In the genomic region with DNA sequence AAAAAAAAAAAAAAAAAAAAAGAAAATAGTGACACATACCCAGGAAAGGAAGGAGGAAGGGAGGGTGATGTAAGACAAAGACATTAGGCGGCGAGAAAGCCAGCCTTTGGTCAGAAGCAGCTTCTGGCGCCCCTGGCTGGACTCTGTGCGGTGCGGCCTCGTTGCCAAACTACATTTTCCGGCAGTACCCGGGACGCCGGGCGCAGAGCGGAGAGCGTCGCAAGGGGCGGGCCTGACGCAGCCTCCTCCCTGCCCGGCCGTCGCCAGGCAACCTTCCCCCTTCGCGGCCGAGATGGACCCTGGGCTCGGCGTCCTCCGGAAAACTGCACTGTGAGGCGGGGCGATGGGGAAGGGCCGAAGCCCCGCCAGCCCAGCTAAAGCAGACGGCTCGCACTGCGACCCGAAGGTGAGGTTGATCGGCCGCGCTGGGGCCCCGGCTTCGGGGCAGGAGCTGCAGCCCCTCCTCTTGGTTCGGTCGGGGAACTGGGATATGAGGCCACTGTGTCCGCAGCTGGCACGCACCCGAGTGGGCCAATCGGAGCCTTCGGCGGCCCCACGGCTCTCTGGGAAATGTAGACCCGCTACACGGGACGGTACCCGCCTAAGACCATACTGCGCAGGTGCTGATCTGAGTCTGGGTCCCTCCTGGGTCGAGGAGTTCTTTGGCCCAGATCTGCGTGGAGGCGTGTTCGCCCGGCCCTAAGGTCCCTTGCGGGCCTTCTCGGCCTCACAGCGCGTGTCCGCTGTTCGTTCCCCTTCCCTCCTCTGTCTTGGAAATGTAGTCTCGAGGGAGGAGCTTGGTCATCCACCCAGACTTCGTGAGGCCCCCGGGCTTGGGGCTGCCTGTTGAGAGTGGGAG, we compare ENCODE assay signal across 1 cellular context.
TF ChIP-seq lines count a peak whose summit lies in the region.

No MANE protein-coding gene starts in this region.

TF ChIP-seq in GM12878, 131 proteins besides CTCF, POLR2A, EP300 and RAD21 (continues in another document):
- TF ChIP-seq, protein P1, sequence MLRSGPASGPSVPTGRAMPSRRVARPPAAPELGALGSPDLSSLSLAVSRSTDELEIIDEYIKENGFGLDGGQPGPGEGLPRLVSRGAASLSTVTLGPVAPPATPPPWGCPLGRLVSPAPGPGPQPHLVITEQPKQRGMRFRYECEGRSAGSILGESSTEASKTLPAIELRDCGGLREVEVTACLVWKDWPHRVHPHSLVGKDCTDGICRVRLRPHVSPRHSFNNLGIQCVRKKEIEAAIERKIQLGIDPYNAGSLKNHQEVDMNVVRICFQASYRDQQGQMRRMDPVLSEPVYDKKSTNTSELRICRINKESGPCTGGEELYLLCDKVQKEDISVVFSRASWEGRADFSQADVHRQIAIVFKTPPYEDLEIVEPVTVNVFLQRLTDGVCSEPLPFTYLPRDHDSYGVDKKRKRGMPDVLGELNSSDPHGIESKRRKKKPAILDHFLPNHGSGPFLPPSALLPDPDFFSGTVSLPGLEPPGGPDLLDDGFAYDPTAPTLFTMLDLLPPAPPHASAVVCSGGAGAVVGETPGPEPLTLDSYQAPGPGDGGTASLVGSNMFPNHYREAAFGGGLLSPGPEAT (IDR thresholded peaks at IDR 0.05; ENCODE audit: low read depth): no peak; the same call in 1 of the 2 replicates
- TF ChIP-seq ZSCAN29 (IDR thresholded peaks at IDR 0.05) (no peak), ZBED1 (IDR thresholded peaks at IDR 0.05; ENCODE audit: borderline replicate concordance) (no peak), ZNF217 (IDR thresholded peaks at IDR 0.05) (no peak), KLF5 (IDR thresholded peaks at IDR 0.05; ENCODE audit: partially characterized antibody) (peak; percentile 71), ZZZ3 (IDR thresholded peaks at IDR 0.05; ENCODE audit: control insufficient read depth, insufficient read length, low read depth) (no peak), TBL1XR1 (IDR thresholded peaks at IDR 0.05; ENCODE audit: low read depth, low read length) (no peak), CHD2 (IDR thresholded peaks at IDR 0.05; ENCODE audit: borderline replicate concordance, low read depth, low read length) (peak; percentile 29; the same call in 1 of the 2 replicates), SMC3 (IDR thresholded peaks at IDR 0.05; ENCODE audit: borderline replicate concordance, low read length) (no peak), SUZ12 (IDR thresholded peaks at IDR 0.05; ENCODE audit: unreplicated experiment) (no peak), RAD51 (IDR thresholded peaks at IDR 0.05) (no peak), ZNF24 (IDR thresholded peaks at IDR 0.05) (no peak), MEF2B (IDR thresholded peaks at IDR 0.05; ENCODE audit: partially characterized antibody, poor library complexity, severe bottlenecking) (peak; percentile 19), RBBP5 (conservative IDR thresholded peaks at IDR 0.05) (no peak), STAT1 (conservative IDR thresholded peaks at IDR 0.05) (0 out of 2 replicates have a peak, but pooled peaks have one; percentile 22), JUNB (IDR thresholded peaks at IDR 0.05) (no peak), EZH2 (IDR thresholded peaks at IDR 0.05; ENCODE audit: borderline replicate concordance, control insufficient read depth, low read depth, low read length) (no peak), SREBF2 (IDR thresholded peaks at IDR 0.05; ENCODE audit: low read length) (peak; percentile 10; the same call in 1 of the 2 replicates), SIX5 (IDR thresholded peaks at IDR 0.05; ENCODE audit: low read depth, low read length, severe bottlenecking) (peak; percentile 89), IKZF2 (IDR thresholded peaks at IDR 0.05) (peak in 1 of 2 experiments; percentile 12; a peak in 2 of 4 replicates), NR2C2 (IDR thresholded peaks at IDR 0.05; ENCODE audit: borderline replicate concordance, control insufficient read depth, insufficient read length, low read depth) (no peak), YY1 (IDR thresholded peaks at IDR 0.05; ENCODE audit: low read depth, low read length) (peak; percentile 48; the same call in 1 of the 2 replicates), FOS (IDR thresholded peaks at IDR 0.05; ENCODE audit: borderline replicate concordance, extremely low read depth, insufficient read length) (no peak), RB1 (IDR thresholded peaks at IDR 0.05; ENCODE audit: borderline replicate concordance) (0 out of 2 replicates have a peak, but pooled peaks have one; percentile 66), NR2F1 (conservative IDR thresholded peaks at IDR 0.05) (no peak), IKZF1 (conservative IDR thresholded peaks at IDR 0.05) (peak; percentile 93), SIN3A (IDR thresholded peaks at IDR 0.05; ENCODE audit: low read depth, low read length) (no peak), GABPA (IDR thresholded peaks at IDR 0.05; ENCODE audit: low read depth) (no peak)
- TF ChIP-seq, protein P2, sequence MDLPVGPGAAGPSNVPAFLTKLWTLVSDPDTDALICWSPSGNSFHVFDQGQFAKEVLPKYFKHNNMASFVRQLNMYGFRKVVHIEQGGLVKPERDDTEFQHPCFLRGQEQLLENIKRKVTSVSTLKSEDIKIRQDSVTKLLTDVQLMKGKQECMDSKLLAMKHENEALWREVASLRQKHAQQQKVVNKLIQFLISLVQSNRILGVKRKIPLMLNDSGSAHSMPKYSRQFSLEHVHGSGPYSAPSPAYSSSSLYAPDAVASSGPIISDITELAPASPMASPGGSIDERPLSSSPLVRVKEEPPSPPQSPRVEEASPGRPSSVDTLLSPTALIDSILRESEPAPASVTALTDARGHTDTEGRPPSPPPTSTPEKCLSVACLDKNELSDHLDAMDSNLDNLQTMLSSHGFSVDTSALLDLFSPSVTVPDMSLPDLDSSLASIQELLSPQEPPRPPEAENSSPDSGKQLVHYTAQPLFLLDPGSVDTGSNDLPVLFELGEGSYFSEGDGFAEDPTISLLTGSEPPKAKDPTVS (IDR thresholded peaks at IDR 0.05; ENCODE audit: low read depth, low read length): no peak
- TF ChIP-seq, protein P3, sequence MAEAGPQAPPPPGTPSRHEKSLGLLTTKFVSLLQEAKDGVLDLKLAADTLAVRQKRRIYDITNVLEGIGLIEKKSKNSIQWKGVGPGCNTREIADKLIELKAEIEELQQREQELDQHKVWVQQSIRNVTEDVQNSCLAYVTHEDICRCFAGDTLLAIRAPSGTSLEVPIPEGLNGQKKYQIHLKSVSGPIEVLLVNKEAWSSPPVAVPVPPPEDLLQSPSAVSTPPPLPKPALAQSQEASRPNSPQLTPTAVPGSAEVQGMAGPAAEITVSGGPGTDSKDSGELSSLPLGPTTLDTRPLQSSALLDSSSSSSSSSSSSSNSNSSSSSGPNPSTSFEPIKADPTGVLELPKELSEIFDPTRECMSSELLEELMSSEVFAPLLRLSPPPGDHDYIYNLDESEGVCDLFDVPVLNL (IDR thresholded peaks at IDR 0.05; ENCODE audit: low read depth, low read length): no peak
- TF ChIP-seq, protein P4, sequence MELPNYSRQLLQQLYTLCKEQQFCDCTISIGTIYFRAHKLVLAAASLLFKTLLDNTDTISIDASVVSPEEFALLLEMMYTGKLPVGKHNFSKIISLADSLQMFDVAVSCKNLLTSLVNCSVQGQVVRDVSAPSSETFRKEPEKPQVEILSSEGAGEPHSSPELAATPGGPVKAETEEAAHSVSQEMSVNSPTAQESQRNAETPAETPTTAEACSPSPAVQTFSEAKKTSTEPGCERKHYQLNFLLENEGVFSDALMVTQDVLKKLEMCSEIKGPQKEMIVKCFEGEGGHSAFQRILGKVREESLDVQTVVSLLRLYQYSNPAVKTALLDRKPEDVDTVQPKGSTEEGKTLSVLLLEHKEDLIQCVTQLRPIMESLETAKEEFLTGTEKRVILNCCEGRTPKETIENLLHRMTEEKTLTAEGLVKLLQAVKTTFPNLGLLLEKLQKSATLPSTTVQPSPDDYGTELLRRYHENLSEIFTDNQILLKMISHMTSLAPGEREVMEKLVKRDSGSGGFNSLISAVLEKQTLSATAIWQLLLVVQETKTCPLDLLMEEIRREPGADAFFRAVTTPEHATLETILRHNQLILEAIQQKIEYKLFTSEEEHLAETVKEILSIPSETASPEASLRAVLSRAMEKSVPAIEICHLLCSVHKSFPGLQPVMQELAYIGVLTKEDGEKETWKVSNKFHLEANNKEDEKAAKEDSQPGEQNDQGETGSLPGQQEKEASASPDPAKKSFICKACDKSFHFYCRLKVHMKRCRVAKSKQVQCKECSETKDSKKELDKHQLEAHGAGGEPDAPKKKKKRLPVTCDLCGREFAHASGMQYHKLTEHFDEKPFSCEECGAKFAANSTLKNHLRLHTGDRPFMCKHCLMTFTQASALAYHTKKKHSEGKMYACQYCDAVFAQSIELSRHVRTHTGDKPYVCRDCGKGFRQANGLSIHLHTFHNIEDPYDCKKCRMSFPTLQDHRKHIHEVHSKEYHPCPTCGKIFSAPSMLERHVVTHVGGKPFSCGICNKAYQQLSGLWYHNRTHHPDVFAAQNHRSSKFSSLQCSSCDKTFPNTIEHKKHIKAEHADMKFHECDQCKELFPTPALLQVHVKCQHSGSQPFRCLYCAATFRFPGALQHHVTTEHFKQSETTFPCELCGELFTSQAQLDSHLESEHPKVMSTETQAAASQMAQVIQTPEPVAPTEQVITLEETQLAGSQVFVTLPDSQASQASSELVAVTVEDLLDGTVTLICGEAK (IDR thresholded peaks at IDR 0.05; ENCODE audit: borderline replicate concordance): peak; percentile 13; the same call in 1 of the 2 replicates
- TF ChIP-seq, protein P5, sequence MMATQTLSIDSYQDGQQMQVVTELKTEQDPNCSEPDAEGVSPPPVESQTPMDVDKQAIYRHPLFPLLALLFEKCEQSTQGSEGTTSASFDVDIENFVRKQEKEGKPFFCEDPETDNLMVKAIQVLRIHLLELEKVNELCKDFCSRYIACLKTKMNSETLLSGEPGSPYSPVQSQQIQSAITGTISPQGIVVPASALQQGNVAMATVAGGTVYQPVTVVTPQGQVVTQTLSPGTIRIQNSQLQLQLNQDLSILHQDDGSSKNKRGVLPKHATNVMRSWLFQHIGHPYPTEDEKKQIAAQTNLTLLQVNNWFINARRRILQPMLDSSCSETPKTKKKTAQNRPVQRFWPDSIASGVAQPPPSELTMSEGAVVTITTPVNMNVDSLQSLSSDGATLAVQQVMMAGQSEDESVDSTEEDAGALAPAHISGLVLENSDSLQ (IDR thresholded peaks at IDR 0.05): peak; percentile 40; the same call in 1 of the 2 replicates
- TF ChIP-seq, protein P6, sequence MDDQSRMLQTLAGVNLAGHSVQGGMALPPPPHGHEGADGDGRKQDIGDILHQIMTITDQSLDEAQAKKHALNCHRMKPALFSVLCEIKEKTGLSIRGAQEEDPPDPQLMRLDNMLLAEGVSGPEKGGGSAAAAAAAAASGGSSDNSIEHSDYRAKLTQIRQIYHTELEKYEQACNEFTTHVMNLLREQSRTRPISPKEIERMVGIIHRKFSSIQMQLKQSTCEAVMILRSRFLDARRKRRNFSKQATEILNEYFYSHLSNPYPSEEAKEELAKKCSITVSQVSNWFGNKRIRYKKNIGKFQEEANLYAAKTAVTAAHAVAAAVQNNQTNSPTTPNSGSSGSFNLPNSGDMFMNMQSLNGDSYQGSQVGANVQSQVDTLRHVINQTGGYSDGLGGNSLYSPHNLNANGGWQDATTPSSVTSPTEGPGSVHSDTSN (IDR thresholded peaks at IDR 0.05; ENCODE audit: insufficient replicate concordance, low read depth, low read length): no peak
- TF ChIP-seq, protein P7, sequence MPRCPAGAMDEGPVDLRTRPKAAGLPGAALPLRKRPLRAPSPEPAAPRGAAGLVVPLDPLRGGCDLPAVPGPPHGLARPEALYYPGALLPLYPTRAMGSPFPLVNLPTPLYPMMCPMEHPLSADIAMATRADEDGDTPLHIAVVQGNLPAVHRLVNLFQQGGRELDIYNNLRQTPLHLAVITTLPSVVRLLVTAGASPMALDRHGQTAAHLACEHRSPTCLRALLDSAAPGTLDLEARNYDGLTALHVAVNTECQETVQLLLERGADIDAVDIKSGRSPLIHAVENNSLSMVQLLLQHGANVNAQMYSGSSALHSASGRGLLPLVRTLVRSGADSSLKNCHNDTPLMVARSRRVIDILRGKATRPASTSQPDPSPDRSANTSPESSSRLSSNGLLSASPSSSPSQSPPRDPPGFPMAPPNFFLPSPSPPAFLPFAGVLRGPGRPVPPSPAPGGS (IDR thresholded peaks at IDR 0.05; ENCODE audit: borderline replicate concordance, insufficient read depth, low read depth, low read length, poor library complexity, severe bottlenecking): no peak
- TF ChIP-seq, protein P8, sequence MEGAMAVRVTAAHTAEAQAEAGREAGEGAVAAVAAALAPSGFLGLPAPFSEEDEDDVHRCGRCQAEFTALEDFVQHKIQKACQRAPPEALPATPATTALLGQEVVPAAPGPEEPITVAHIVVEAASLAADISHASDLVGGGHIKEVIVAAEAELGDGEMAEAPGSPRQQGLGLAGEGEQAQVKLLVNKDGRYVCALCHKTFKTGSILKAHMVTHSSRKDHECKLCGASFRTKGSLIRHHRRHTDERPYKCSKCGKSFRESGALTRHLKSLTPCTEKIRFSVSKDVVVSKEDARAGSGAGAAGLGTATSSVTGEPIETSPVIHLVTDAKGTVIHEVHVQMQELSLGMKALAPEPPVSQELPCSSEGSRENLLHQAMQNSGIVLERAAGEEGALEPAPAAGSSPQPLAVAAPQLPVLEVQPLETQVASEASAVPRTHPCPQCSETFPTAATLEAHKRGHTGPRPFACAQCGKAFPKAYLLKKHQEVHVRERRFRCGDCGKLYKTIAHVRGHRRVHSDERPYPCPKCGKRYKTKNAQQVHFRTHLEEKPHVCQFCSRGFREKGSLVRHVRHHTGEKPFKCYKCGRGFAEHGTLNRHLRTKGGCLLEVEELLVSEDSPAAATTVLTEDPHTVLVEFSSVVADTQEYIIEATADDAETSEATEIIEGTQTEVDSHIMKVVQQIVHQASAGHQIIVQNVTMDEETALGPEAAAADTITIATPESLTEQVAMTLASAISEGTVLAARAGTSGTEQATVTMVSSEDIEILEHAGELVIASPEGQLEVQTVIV (IDR thresholded peaks at IDR 0.05; ENCODE audit: borderline replicate concordance, partially characterized antibody): peak; percentile 87
- TF ChIP-seq, protein P9, sequence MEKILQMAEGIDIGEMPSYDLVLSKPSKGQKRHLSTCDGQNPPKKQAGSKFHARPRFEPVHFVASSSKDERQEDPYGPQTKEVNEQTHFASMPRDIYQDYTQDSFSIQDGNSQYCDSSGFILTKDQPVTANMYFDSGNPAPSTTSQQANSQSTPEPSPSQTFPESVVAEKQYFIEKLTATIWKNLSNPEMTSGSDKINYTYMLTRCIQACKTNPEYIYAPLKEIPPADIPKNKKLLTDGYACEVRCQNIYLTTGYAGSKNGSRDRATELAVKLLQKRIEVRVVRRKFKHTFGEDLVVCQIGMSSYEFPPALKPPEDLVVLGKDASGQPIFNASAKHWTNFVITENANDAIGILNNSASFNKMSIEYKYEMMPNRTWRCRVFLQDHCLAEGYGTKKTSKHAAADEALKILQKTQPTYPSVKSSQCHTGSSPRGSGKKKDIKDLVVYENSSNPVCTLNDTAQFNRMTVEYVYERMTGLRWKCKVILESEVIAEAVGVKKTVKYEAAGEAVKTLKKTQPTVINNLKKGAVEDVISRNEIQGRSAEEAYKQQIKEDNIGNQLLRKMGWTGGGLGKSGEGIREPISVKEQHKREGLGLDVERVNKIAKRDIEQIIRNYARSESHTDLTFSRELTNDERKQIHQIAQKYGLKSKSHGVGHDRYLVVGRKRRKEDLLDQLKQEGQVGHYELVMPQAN (conservative IDR thresholded peaks at IDR 0.05): peak; percentile 83; the same call in 1 of the 2 replicates
